ENCODE assay signal across 8 cellular contexts in the genomic region with DNA sequence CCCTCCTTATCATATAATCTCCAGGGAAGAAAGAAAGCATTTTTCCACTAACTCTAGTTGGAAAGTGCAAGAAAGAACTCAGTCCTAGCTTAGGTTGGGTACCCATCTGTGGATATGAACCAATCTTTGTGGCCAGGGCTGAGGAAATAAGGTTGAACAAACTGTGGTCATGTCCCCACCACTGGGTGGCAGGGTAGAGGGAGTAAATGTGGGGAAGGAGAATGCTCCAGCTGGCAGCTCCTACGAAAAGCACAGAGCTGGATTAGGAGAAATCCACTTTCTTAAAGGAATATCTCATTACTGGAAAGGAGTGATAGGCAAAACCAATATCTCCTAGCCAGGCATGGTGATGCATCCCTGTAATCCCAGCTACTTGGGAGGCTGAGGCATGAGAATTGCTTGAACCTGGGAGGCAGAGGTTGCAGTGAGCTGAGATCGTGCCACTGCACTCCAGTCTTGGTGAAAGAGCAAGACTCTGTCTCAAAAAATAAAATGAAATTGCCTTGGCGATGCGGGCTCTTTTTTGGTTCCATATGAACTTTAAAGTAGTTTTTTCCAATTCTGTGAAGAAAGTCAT.
A peak's percentile ranks its signal among the peaks of the same experiment; 100 is the strongest.
DNase-seq lines count a peak whose midpoint lies in the region; ATAC-seq and TF ChIP-seq lines count a peak whose summit lies in the region.

No MANE protein-coding gene starts in this region.

- H3K36me3 ChIP-seq in mammary epithelial cell (ENCODE audit: insufficient read depth, low read length) (no peaks in the 10 kb centered on the region), lung (ENCODE audit: control insufficient read depth in 2 of 2, insufficient read depth in 2 of 2, low read length in 2 of 2) (no peaks in the 10 kb centered on the region), sigmoid colon (no peaks in the 10 kb centered on the region)

- in situ Hi-C loops in GM13977 (cut with MboI; ENCODE audit: low pct_unique_long_range_greater_than_20kb, low sequenced_read_pairs, unreplicated experiment) (no loop called here), mammary epithelial cell (cut with MboI; ENCODE audit: low sequenced_read_pairs in 2 of 2) (loop anchor here in 1 of 2 donors (10.0 kb wide), 2 partner anchors 207 to 327 kb away; a partner anchor contains a TSS)

- intact Hi-C loops in mammary epithelial cell (cut with micrococcal nuclease) (loop anchor here (1.0 to 10.0 kb wide), 6 partner anchors 121 to 967 kb away; a partner anchor contains a TSS), sigmoid colon (cut with DNase I) (loop anchor here (5.0 to 10.0 kb wide), 4 partner anchors 123 to 324 kb away; a partner anchor contains a TSS)

- TF ChIP-seq CTCF in AG09319 (IDR thresholded peaks at IDR 0.05; ENCODE audit: low read depth, low read length) (peak; percentile 50), GM13977 (IDR thresholded peaks at IDR 0.05; ENCODE audit: extremely low read depth, insufficient read depth, missing control alignments) (peak; percentile 66), mammary epithelial cell (conservative IDR thresholded peaks at IDR 0.05 in 1 of 2, IDR thresholded peaks at IDR 0.05 in 1 of 2; ENCODE audit: extremely low read depth in 1 of 2, insufficient read depth in 1 of 2, low read depth in 1 of 2, low read length in 2 of 2) (peak; percentile 62 to 76), lung (IDR thresholded peaks at IDR 0.05; ENCODE audit: control extremely low read depth, extremely low read depth) (no peak), sigmoid colon (IDR thresholded peaks at IDR 0.05) (peak in 2 of 4 experiments; percentile 14 to 31)

- TF ChIP-seq POLR2A in sigmoid colon (IDR thresholded peaks at IDR 0.05), result no peak

- H3K79me2 ChIP-seq in mammary epithelial cell (ENCODE audit: insufficient read depth, low read length), result no peaks in the 10 kb centered on the region

- H3K4me1 ChIP-seq in mammary epithelial cell (ENCODE audit: insufficient read depth, low read length) (peaks cover 3% of the 10 kb centered on the region), lung (ENCODE audit: control insufficient read depth in 2 of 2, insufficient read depth in 2 of 2, low read length in 2 of 2) (peaks cover 2 to 6% of the 10 kb centered on the region in 2 donors), sigmoid colon (peaks cover 0 to 16% (median 13%) of the 10 kb centered on the region in 4 donors)

- ATAC-seq in lung (ENCODE audit: insufficient read depth, low FRiP score) (no peak), GM18909 (IDR thresholded peaks at IDR 0.05; ENCODE audit: poor library complexity, unreplicated experiment) (no peak), GM21717 (IDR thresholded peaks at IDR 0.05; ENCODE audit: unreplicated experiment) (no peak)

- H3K27ac ChIP-seq in mammary epithelial cell (ENCODE audit: insufficient read depth, low read depth, low read length) (no peak overlapping the region), lung (ENCODE audit: low read depth in 1 of 2, low read length in 1 of 2) (no peak overlapping the region), sigmoid colon (no peak overlapping the region)

- H3K9ac ChIP-seq in mammary epithelial cell (ENCODE audit: insufficient read depth, low read length), result no peak overlapping the region

- no peaks in the 10 kb centered on the region for H4K20me1 ChIP-seq in mammary epithelial cell (ENCODE audit: insufficient read depth, low read length)

- no peak overlapping the region for H2AFZ ChIP-seq in mammary epithelial cell (ENCODE audit: low read depth, low read length)

- DNase-seq in AG09319 (ENCODE audit: extremely low read depth, low read depth) (no peak), GM13977 (ENCODE audit: low spot score) (no peak), NCI-H460 (ENCODE audit: extremely low read depth, low read depth) (peak; percentile 66), mammary epithelial cell (peak; percentile 59), lung (ENCODE audit: low spot score) (peak; percentile 53), sigmoid colon (no peak)

- dilution Hi-C loops in mammary epithelial cell (cut with HindIII; ENCODE audit: low sequenced_read_pairs), result no loop called here

- 77% methylated on average over 4 of the region's 4 CpGs for WGBS in mammary epithelial cell (ENCODE audit: low coverage, missing lambda C conversion rate)
- 74 to 78% methylated on average over 4 of the region's 4 CpGs for WGBS in lung, 2 donors
- 72 to 75% methylated on average over 4 of the region's 4 CpGs for WGBS in sigmoid colon, 2 donors

- H3K4me3 ChIP-seq in mammary epithelial cell (replicated peaks in 1 of 3; ENCODE audit: insufficient read depth in 1 of 3, low read depth in 2 of 3, low read length in 3 of 3), result no peak overlapping the region
- no peak overlapping the region for H3K4me3 ChIP-seq in lung
- H3K4me3 ChIP-seq in sigmoid colon, result no peak overlapping the region

- H3K27me3 ChIP-seq in mammary epithelial cell (ENCODE audit: insufficient read depth, low read length), result no peaks in the 10 kb centered on the region
- no peaks in the 10 kb centered on the region for H3K27me3 ChIP-seq in lung (ENCODE audit: control insufficient read depth, insufficient read depth)
- no peaks in the 10 kb centered on the region for H3K27me3 ChIP-seq in sigmoid colon

- CTCF ChIA-PET in mammary epithelial cell (lab: Charles Lee; ENCODE audit: low non-redundant PET), result interaction anchor here (0.5 to 0.7 kb wide), 5 partner anchors 118 to 966 kb away, joined by 3 to 19 read pairs (median 3); no protein-coding TSS in a partner anchor

- TF ChIP-seq EP300 in sigmoid colon (IDR thresholded peaks at IDR 0.05), result no peak

- H3K9me3 ChIP-seq in mammary epithelial cell (replicated peaks; ENCODE audit: insufficient read depth, low read length), result no peaks in the 10 kb centered on the region
- no peaks in the 10 kb centered on the region for H3K9me3 ChIP-seq in lung (ENCODE audit: control insufficient read depth in 2 of 2, insufficient read depth in 1 of 2, low read length in 1 of 2)
- peaks cover 0 to 3% (median 0%) of the 10 kb centered on the region in 4 donors for H3K9me3 ChIP-seq in sigmoid colon

- BruUV-seq in mammary epithelial cell (replicated peaks; lab: Mats Ljungman, UMichigan), result no TSS peak

- no peak overlapping the region for H3K4me2 ChIP-seq in mammary epithelial cell (ENCODE audit: insufficient read depth, low read depth, low read length)

Comparison
In these comparisons a context has a peak if more than half of its experiments do, and no peak if none do; other contexts are left out.
1. DNase-seq: peak in NCI-H460 (single experiment), mammary epithelial cell (single experiment) and lung (single experiment); none in AG09319 (single experiment), GM13977 (single experiment) and sigmoid colon (single experiment).